ENCODE assay signal across 1 cellular context in genomic region chr4:129231907-129232626, GRCh38.
TF ChIP-seq lines count a peak whose summit lies in the region.

No MANE protein-coding gene starts in this region.

TF ChIP-seq in SK-N-SH treated with all-trans-retinoic acid at 6 μM for 48 hours, 23 proteins besides CTCF, POLR2A, EP300 and RAD21 (continued from another document):
- TF ChIP-seq TSHZ2 (CRISPR knock-in tag; IDR thresholded peaks at IDR 0.05) (no peak), ZC3H10 (CRISPR knock-in tag; IDR thresholded peaks at IDR 0.05) (peak; percentile 66; the same call in 1 of the 2 replicates), ZNF70 (CRISPR knock-in tag; IDR thresholded peaks at IDR 0.05) (no peak), ESRRG (CRISPR knock-in tag; IDR thresholded peaks at IDR 0.05) (no peak), TCF4 (CRISPR knock-in tag; IDR thresholded peaks at IDR 0.05; ENCODE audit: borderline replicate concordance) (0 out of 2 replicates have a peak, but pooled peaks have one; percentile 28), PPARA (CRISPR knock-in tag; IDR thresholded peaks at IDR 0.05; ENCODE audit: borderline replicate concordance) (no peak), ARNTL (CRISPR knock-in tag; IDR thresholded peaks at IDR 0.05; ENCODE audit: borderline replicate concordance, low read depth) (no peak), RARB (CRISPR knock-in tag; IDR thresholded peaks at IDR 0.05) (0 out of 2 replicates have a peak, but pooled peaks have one; percentile 42), SNAI2 (CRISPR knock-in tag; IDR thresholded peaks at IDR 0.05) (no peak), ZNF8 (CRISPR knock-in tag; IDR thresholded peaks at IDR 0.05) (no peak), ZNF565 (CRISPR knock-in tag; conservative IDR thresholded peaks at IDR 0.05; ENCODE audit: low read depth) (no peak)
- TF ChIP-seq, protein P1, sequence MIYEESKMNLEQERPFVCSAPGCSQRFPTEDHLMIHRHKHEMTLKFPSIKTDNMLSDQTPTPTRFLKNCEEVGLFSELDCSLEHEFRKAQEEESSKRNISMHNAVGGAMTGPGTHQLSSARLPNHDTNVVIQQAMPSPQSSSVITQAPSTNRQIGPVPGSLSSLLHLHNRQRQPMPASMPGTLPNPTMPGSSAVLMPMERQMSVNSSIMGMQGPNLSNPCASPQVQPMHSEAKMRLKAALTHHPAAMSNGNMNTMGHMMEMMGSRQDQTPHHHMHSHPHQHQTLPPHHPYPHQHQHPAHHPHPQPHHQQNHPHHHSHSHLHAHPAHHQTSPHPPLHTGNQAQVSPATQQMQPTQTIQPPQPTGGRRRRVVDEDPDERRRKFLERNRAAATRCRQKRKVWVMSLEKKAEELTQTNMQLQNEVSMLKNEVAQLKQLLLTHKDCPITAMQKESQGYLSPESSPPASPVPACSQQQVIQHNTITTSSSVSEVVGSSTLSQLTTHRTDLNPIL (CRISPR knock-in tag; IDR thresholded peaks at IDR 0.05; ENCODE audit: low read depth), result no peak
- TF ChIP-seq, protein P2, sequence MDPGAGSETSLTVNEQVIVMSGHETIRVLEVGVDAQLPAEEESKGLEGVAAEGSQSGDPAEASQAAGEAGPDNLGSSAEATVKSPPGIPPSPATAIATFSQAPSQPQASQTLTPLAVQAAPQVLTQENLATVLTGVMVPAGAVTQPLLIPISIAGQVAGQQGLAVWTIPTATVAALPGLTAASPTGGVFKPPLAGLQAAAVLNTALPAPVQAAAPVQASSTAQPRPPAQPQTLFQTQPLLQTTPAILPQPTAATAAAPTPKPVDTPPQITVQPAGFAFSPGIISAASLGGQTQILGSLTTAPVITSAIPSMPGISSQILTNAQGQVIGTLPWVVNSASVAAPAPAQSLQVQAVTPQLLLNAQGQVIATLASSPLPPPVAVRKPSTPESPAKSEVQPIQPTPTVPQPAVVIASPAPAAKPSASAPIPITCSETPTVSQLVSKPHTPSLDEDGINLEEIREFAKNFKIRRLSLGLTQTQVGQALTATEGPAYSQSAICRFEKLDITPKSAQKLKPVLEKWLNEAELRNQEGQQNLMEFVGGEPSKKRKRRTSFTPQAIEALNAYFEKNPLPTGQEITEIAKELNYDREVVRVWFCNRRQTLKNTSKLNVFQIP (CRISPR knock-in tag; IDR thresholded peaks at IDR 0.05; ENCODE audit: borderline replicate concordance, low read depth), result no peak
